In genomic region chr17:6573982-6574688, GRCh38 we compare ENCODE assay signal across 20 cellular contexts.
"Had no signal": no experiment of that assay in that cellular context is flagged by ENCODE, and none has a peak within 500 bp of the region (broad histone marks: within the 10 kb centered on the region; RNA-seq: fewer than 3 reads in every experiment).

No MANE protein-coding gene starts in this region.

- H3K27ac ChIP-seq: brain microvascular endothelial cell, gastrocnemius medialis, neutrophil had no signal

- H3K9me3 ChIP-seq: gastrocnemius medialis, left ventricle myocardium inferior, neutrophil, upper lobe of left lung had no signal

- ATAC-seq: gastrocnemius medialis had no signal

- H3K36me3 ChIP-seq: brain microvascular endothelial cell had no signal

- FAIRE-seq: endometrium had no signal

- H3K4me3 ChIP-seq: gastrocnemius medialis, upper lobe of left lung had no signal

- DNase-seq: activated CD4-positive, alpha-beta T cell treated with anti-CD3 and anti-CD28 coated beads, Interleukin-2, amount 10 ng/mL, durations not matched to agents 7 days and 5 days; activated CD8-positive, alpha-beta memory T cell treated with anti-CD3 and anti-CD28 coated beads, Interleukin-2, amount 50 U/mL, for 4 hours; activated effector memory CD4-positive, alpha-beta T cell treated with Interleukin-2 at 50 U/mL for 16 hours; activated naive CD4-positive, alpha-beta T cell treated with anti-CD3 and anti-CD28 coated beads, Interleukin-2, amount 10 ng/mL, durations not matched to agents 7 days and 5 days; activated naive CD8-positive, alpha-beta T cell treated with anti-CD3 and anti-CD28 coated beads, Interleukin-2, amount 50 U/mL, for 24 hours; activated T-cell treated with anti-CD3 and anti-CD28 coated beads, Interleukin-2, amount 50 U/mL, for 4 hours; brain microvascular endothelial cell; cortex of kidney; erythroblast; gastrocnemius medialis; left ventricle myocardium inferior; natural killer cell; stimulated activated CD4-positive, alpha-beta T cell treated with anti-CD3 and anti-CD28 coated beads, Interleukin-12 subunit alpha, Interleukin-12 subunit beta, amount 100 ng/mL, for 4 hours; stimulated activated CD4-positive, alpha-beta T cell treated with anti-CD3 and anti-CD28 coated beads, Interleukin-1b, Interleukin-23, amount 100 ng/mL, for 48 hours; stimulated activated CD8-positive, alpha-beta memory T cell treated with anti-CD3 and anti-CD28 coated beads, Interleukin-4, amount 100 ng/mL, for 48 hours; T-helper 1 cell; T1000; upper lobe of left lung had no signal

- H3K27me3 ChIP-seq: brain microvascular endothelial cell, upper lobe of left lung had no signal
